ENCODE assay signal across 21 cellular contexts in genomic region chr18:78635093-78635800, GRCh38.
DNase-seq lines count a peak whose midpoint lies in the region; ATAC-seq and TF ChIP-seq lines count a peak whose summit lies in the region.
"Had no signal": no experiment of that assay in that cellular context is flagged by ENCODE, and none has a peak within 500 bp of the region (broad histone marks: within the 10 kb centered on the region; RNA-seq: fewer than 3 reads in every experiment).

No MANE protein-coding gene starts in this region.

- H3K9me3 ChIP-seq in right atrium auricular region = no peaks in the 10 kb centered on the region
- no peaks in the 10 kb centered on the region for H3K9me3 ChIP-seq in WERI-Rb-1 (ENCODE audit: severe bottlenecking)
- no peaks in the 10 kb centered on the region for H3K9me3 ChIP-seq in right lobe of liver
- H3K9me3 ChIP-seq: HAP-1 had no signal

- H3K27ac Mint-ChIP-seq in nephron progenitor cell = peak overlapping the region; percentile 70
- H3K27ac Mint-ChIP-seq: B cell; CD8-positive, alpha-beta T cell; GM23338; HFFc6 had no signal

- DNase-seq in cardiac septum (ENCODE audit: low spot score) = peak; percentile 62
- no peak for DNase-seq in right atrium auricular region (ENCODE audit: low spot score)
- peak; percentile 7 for DNase-seq in WERI-Rb-1
- no peak for DNase-seq in nephron progenitor cell
- peak; percentile 19 for DNase-seq in sciatic nerve (ENCODE audit: low spot score)
- no peak for DNase-seq in SK-N-DZ (ENCODE audit: low spot score)
- no peak for DNase-seq in NCI-H526 (lab: John Stamatoyannopoulos, UW)
- no peak for DNase-seq in right lobe of liver
- DNase-seq: CD4-positive, CD25-positive, alpha-beta regulatory T cell; CD8-positive, alpha-beta T cell; DMS 273 treated with DMSO at 0.1 percent for 48 hours; DMS79; EL; GF-D8; HFFc6 had no signal

- intact Hi-C loops in cardiac septum (cut with DNase I) (no loop called here), sciatic nerve (cut with DNase I) (no loop called here), right lobe of liver (cut with DNase I) (no loop called here)

- peaks cover 53% of the 10 kb centered on the region for H3K4me1 Mint-ChIP-seq in nephron progenitor cell
- H3K4me1 Mint-ChIP-seq: GM23338 had no signal

- H3K27ac ChIP-seq in right atrium auricular region (no peak overlapping the region), WERI-Rb-1 (no peak overlapping the region), right lobe of liver (no peak overlapping the region)
- H3K27ac ChIP-seq: 22Rv1, BLaER1, C4-2B had no signal

- H3K36me3 Mint-ChIP-seq in nephron progenitor cell (ENCODE audit: low read depth) = no peaks in the 10 kb centered on the region
- H3K36me3 Mint-ChIP-seq: CD4-positive, CD25-positive, alpha-beta regulatory T cell; CD8-positive, alpha-beta T cell had no signal

- H3K4me1 ChIP-seq in right atrium auricular region = no peaks in the 10 kb centered on the region
- no peaks in the 10 kb centered on the region for H3K4me1 ChIP-seq in right lobe of liver
- H3K4me1 ChIP-seq: HAP-1 had no signal

- TF ChIP-seq POLR2A in right lobe of liver (IDR thresholded peaks at IDR 0.05) = no peak

- TF ChIP-seq CTCF in right atrium auricular region (IDR thresholded peaks at IDR 0.05) (no peak), WERI-Rb-1 (IDR thresholded peaks at IDR 0.05; ENCODE audit: low read depth, low read length) (no peak), nephron progenitor cell (IDR thresholded peaks at IDR 0.05) (no peak), right lobe of liver (IDR thresholded peaks at IDR 0.05) (no peak)

- H3K36me3 ChIP-seq in right atrium auricular region = no peaks in the 10 kb centered on the region
- H3K36me3 ChIP-seq in WERI-Rb-1 = no peaks in the 10 kb centered on the region
- H3K36me3 ChIP-seq in right lobe of liver = no peaks in the 10 kb centered on the region
- H3K36me3 ChIP-seq: BLaER1, HAP-1 had no signal

- H3K4me3 Mint-ChIP-seq in nephron progenitor cell = no peak overlapping the region
- H3K4me3 Mint-ChIP-seq: B cell; CD8-positive, alpha-beta T cell; GM23338; HFFc6 had no signal

- ATAC-seq in sciatic nerve (peak; percentile 20), right lobe of liver (no peak)
- ATAC-seq: CD8-positive, alpha-beta T cell; GM23338 had no signal

- H3K27me3 ChIP-seq in right atrium auricular region = no peaks in the 10 kb centered on the region
- H3K27me3 ChIP-seq in WERI-Rb-1 (ENCODE audit: insufficient read depth, low read depth, severe bottlenecking) = no peaks in the 10 kb centered on the region
- no peaks in the 10 kb centered on the region for H3K27me3 ChIP-seq in right lobe of liver
- H3K27me3 ChIP-seq: BLaER1 had no signal

- 55% methylated on average over 6 of the region's 29 CpGs for WGBS in right lobe of liver (ENCODE audit: insufficient coverage, low coverage, low lambda C conversion rate, missing lambda C conversion rate)

- peaks cover 4% of the 10 kb centered on the region for H3K27me3 Mint-ChIP-seq in nephron progenitor cell (ENCODE audit: low read depth, poor library complexity)
- H3K27me3 Mint-ChIP-seq: B cell; CD4-positive, CD25-positive, alpha-beta regulatory T cell had no signal

- peaks cover 9% of the 10 kb centered on the region for H3K9me3 Mint-ChIP-seq in nephron progenitor cell

- H3K4me3 ChIP-seq in right atrium auricular region (no peak overlapping the region), WERI-Rb-1 (ENCODE audit: low read depth, low read length) (no peak overlapping the region), right lobe of liver (no peak overlapping the region)
- H3K4me3 ChIP-seq: BLaER1, GM23338, HAP-1 had no signal

Comparison
In these comparisons a context has a peak if more than half of its experiments do, and no peak if none do; other contexts are left out.
1. DNase-seq: peak in cardiac septum (single experiment), WERI-Rb-1 (single experiment) and sciatic nerve (single experiment); none in right atrium auricular region (single experiment), nephron progenitor cell (single experiment), SK-N-DZ (single experiment), NCI-H526 (0 of 2) and right lobe of liver (0 of 3).